22 cellular contexts compared by ENCODE assay signal in the genomic region with DNA sequence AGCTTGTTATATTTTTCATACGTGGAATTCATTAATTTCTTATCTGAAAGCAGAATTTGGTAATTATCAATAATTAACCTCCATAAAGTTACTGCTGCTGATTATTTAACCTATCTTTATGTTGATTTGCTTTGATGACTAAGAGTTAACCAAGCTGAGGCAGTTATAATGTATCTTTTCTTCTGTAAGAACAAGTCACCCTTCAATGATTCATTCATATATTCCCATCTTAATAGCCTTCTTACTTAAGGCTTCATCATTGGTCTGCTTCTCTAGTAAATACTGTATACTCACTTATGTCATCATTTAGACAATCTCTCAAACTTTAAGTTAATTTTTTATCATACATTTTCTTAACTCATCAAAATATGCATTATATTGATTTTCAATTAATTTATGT.
DNase-seq lines count a peak whose midpoint lies in the region; ATAC-seq, FAIRE-seq and TF ChIP-seq lines count a peak whose summit lies in the region.
"Had no signal": no experiment of that assay in that cellular context is flagged by ENCODE, and none has a peak within 500 bp of the region (broad histone marks: within the 10 kb centered on the region; RNA-seq: fewer than 3 reads in every experiment).

No MANE protein-coding gene starts in this region.

- intact Hi-C loops in left colon (cut with DNase I, micrococcal nuclease): no loop called here

- POLR2A ChIA-PET in RWPE1 (lab: Yijun Ruan, JAX; ENCODE audit: low non-redundant PET): no interaction called here

- H3K4me3 ChIP-seq in bronchial epithelial cell (ENCODE audit: low read depth, low read length): no peak overlapping the region
- H3K4me3 ChIP-seq: GM12878, GM23338 had no signal

- DNase-seq in GM19239 (ENCODE audit: insufficient read length, low spot score): no peak
- peak; percentile 30 for DNase-seq in RWPE1 (ENCODE audit: low spot score)
- peak; percentile 89 for DNase-seq in bronchial epithelial cell (ENCODE audit: low read depth)
- DNase-seq in non-pigmented ciliary epithelial cell (ENCODE audit: low read depth): peak; percentile 11
- DNase-seq in left colon: no peak
- DNase-seq in DMS79 (lab: John Stamatoyannopoulos, UW): no peak
- DNase-seq: AML-193; DMS 273 treated with DMSO at 0.1 percent for 48 hours; KBM-7; NCI-H1105 treated with DMSO at 0.1 percent for 48 hours; NCI-H1694; NCI-H2081 treated with DMSO at 0.1 percent for 48 hours; NCI-H510A; NCI-H748 treated with DMSO at 0.1 percent for 48 hours; NK-92 treated with Interleukin-12 subunit alpha and Interleukin-12 subunit beta, amount 100 ng/mL, for 24 hours; SIG-M5 had no signal

- TF ChIP-seq CTCF in RWPE1 (conservative IDR thresholded peaks at IDR 0.05; ENCODE audit: low read depth) (no peak), bronchial epithelial cell (IDR thresholded peaks at IDR 0.05; ENCODE audit: insufficient read depth, low read length, severe bottlenecking) (no peak)

- H3K36me3 ChIP-seq in bronchial epithelial cell (ENCODE audit: control insufficient read depth, insufficient read depth, low read length): no peaks in the 10 kb centered on the region

- FAIRE-seq in GM19239 (lab: Jason Lieb, UNC): peak; percentile 53
- FAIRE-seq in bronchial epithelial cell (lab: Jason Lieb, UNC): no peak
- FAIRE-seq: GM12878, HepG2 had no signal

- H3K27me3 ChIP-seq in bronchial epithelial cell (ENCODE audit: control insufficient read depth, insufficient read depth, low read length): no peaks in the 10 kb centered on the region

- no peak for ATAC-seq in HG02642 (IDR thresholded peaks at IDR 0.05; ENCODE audit: poor library complexity, unreplicated experiment)
- ATAC-seq in left colon: no peak
- ATAC-seq in GM19452 (IDR thresholded peaks at IDR 0.05; ENCODE audit: unreplicated experiment): no peak
- ATAC-seq: GM12878, GM23338, HepG2 had no signal

- CTCF ChIA-PET in RWPE1 (lab: Yijun Ruan, JAX): no interaction called here

- H3K27ac ChIP-seq in RWPE1: no peak overlapping the region
- H3K27ac ChIP-seq: C4-2B had no signal

Comparison
In these comparisons a context has a peak if more than half of its experiments do, and no peak if none do; other contexts are left out.
1. DNase-seq: peak in RWPE1 (single experiment), bronchial epithelial cell (single experiment) and non-pigmented ciliary epithelial cell (single experiment); none in GM19239 (single experiment), left colon (0 of 2) and DMS79 (single experiment).